ENCODE assay signal across 24 cellular contexts in the genomic region with DNA sequence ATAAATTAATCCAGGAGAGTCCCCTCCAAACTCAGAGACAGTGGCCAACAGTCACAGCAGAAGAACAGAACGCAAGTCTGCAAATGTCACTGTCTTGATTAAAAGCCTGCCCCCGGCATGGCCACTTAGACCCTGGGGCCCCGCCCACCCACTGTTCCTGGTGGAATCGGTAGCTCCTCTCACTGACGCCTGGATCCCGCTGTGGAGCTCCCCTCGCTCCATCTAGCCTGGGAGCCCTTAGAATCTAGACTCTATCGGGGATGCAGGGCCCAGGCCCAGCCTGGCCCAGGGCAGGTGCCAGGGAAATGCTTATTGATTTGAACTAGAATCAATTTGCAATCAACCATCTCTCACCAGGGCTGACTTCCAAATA. TPM values are rescaled to one million over a fixed set of nuclear protein-coding genes. Genes with fewer than 3 reads are reported as not detected.
DNase-seq lines count a peak whose midpoint lies in the region; ATAC-seq and TF ChIP-seq lines count a peak whose summit lies in the region.
"Had no signal": no experiment of that assay in that cellular context is flagged by ENCODE, and none has a peak within 500 bp of the region (broad histone marks: within the 10 kb centered on the region; RNA-seq: fewer than 3 reads in every experiment).

No MANE protein-coding gene starts in this region.

- no peaks in the 10 kb centered on the region for H3K9me3 ChIP-seq in WERI-Rb-1 (ENCODE audit: severe bottlenecking)
- no peaks in the 10 kb centered on the region for H3K9me3 ChIP-seq in neural progenitor cell (ENCODE audit: low read depth)
- no peaks in the 10 kb centered on the region for H3K9me3 ChIP-seq in stomach
- H3K9me3 ChIP-seq: BLaER1 treated with 17β-estradiol and CSF1 and Interleukin-3, amounts not matched to agents 10 nM and 100 nM; SK-N-SH had no signal

- TF ChIP-seq CTCF in WERI-Rb-1 (IDR thresholded peaks at IDR 0.05; ENCODE audit: low read depth, low read length): no peak
- no peak for TF ChIP-seq CTCF in neural progenitor cell (IDR thresholded peaks at IDR 0.05)
- no peak for TF ChIP-seq CTCF in type B pancreatic cell (conservative IDR thresholded peaks at IDR 0.05)
- no peak for TF ChIP-seq CTCF in stomach (IDR thresholded peaks at IDR 0.05)

- intact Hi-C loops in stomach (cut with DNase I; ENCODE audit: low total_unique reads): no loop called here

- H3K27ac ChIP-seq in WERI-Rb-1 (peak overlapping the region; percentile 76), neural progenitor cell (no peak overlapping the region), stomach (no peak overlapping the region)
- H3K27ac ChIP-seq: KMS-11 had no signal

- no peaks in the 10 kb centered on the region for H4K20me1 ChIP-seq in neural progenitor cell (ENCODE audit: low read depth)

- no peaks in the 10 kb centered on the region for H3K36me3 ChIP-seq in WERI-Rb-1
- no peaks in the 10 kb centered on the region for H3K36me3 ChIP-seq in neural progenitor cell
- no peaks in the 10 kb centered on the region for H3K36me3 ChIP-seq in stomach
- H3K36me3 ChIP-seq: BLaER1 treated with 17β-estradiol and CSF1 and Interleukin-3, amounts not matched to agents 10 nM and 100 nM had no signal

- no peak overlapping the region for H3K4me3 Mint-ChIP-seq in neural progenitor cell
- H3K4me3 Mint-ChIP-seq in type B pancreatic cell: no peak overlapping the region
- H3K4me3 Mint-ChIP-seq: CD4-positive, alpha-beta memory T cell had no signal

- TF ChIP-seq EP300 in stomach (IDR thresholded peaks at IDR 0.05): no peak

- H3K4me2 ChIP-seq in neural progenitor cell: no peak overlapping the region
- H3K4me2 ChIP-seq: BLaER1 treated with 17β-estradiol and CSF1 and Interleukin-3, amounts not matched to agents 10 nM and 100 nM; KMS-11; SK-N-SH had no signal

- no peaks in the 10 kb centered on the region for H3K79me2 ChIP-seq in neural progenitor cell (ENCODE audit: low read depth)

- H3K27me3 ChIP-seq in WERI-Rb-1 (ENCODE audit: insufficient read depth, low read depth, severe bottlenecking): no peaks in the 10 kb centered on the region
- no peaks in the 10 kb centered on the region for H3K27me3 ChIP-seq in neural progenitor cell
- H3K27me3 ChIP-seq in stomach: peaks cover 0 to 20% (median 3%) of the 10 kb centered on the region in 3 donors

- no peak for TF ChIP-seq POLR2A in stomach (IDR thresholded peaks at IDR 0.05)

- H3K4me1 Mint-ChIP-seq in neural progenitor cell (peaks cover 13% of the 10 kb centered on the region), type B pancreatic cell (ENCODE audit: unreplicated experiment) (peaks cover 10% of the 10 kb centered on the region)
- H3K4me1 Mint-ChIP-seq: CD4-positive, alpha-beta memory T cell had no signal

- no peaks in the 10 kb centered on the region for H3F3A ChIP-seq in neural progenitor cell (ENCODE audit: low read depth)

- peak; percentile 2 for DNase-seq in activated naive CD4-positive, alpha-beta T cell treated with anti-CD3 and anti-CD28 coated beads, Interleukin-2, amount 50 U/mL, for 16 hours
- DNase-seq in activated naive CD4-positive, alpha-beta T cell treated with Interleukin-2 at 50 U/mL for 16 hours: no peak
- DNase-seq in WERI-Rb-1 (peak; percentile 57), neural progenitor cell (ENCODE audit: low spot score) (no peak), type B pancreatic cell (ENCODE audit: extremely low spot score, unreplicated experiment) (no peak), stomach (no peak)
- DNase-seq: 8988T; CD4-positive, alpha-beta memory T cell; DMS153; GOT3; IMR-90; MV-4-11; NCI-H1694; NCI-H2081; NCI-H2171; NCI-H345; NCI-H524 treated with DMSO at 0.1 percent for 48 hours; SK-N-SH had no signal

- H3K4me3 ChIP-seq in WERI-Rb-1 (ENCODE audit: low read depth, low read length) (no peak overlapping the region), neural progenitor cell (no peak overlapping the region), stomach (no peak overlapping the region)
- H3K4me3 ChIP-seq: BLaER1 treated with 17β-estradiol and CSF1 and Interleukin-3, amounts not matched to agents 10 nM and 100 nM had no signal

- H2AFZ ChIP-seq in neural progenitor cell (replicated peaks): no peak overlapping the region

- H3K36me3 Mint-ChIP-seq in neural progenitor cell (no peaks in the 10 kb centered on the region), type B pancreatic cell (no peaks in the 10 kb centered on the region)
- H3K36me3 Mint-ChIP-seq: CD4-positive, alpha-beta memory T cell had no signal

- H3K9me3 Mint-ChIP-seq in neural progenitor cell (no peaks in the 10 kb centered on the region), type B pancreatic cell (no peaks in the 10 kb centered on the region)
- H3K9me3 Mint-ChIP-seq: CD4-positive, alpha-beta memory T cell had no signal

- no peaks in the 10 kb centered on the region for H3K27me3 Mint-ChIP-seq in neural progenitor cell (ENCODE audit: insufficient read depth, low read depth)
- no peaks in the 10 kb centered on the region for H3K27me3 Mint-ChIP-seq in type B pancreatic cell
- H3K27me3 Mint-ChIP-seq: CD4-positive, alpha-beta memory T cell had no signal

- H3K4me1 ChIP-seq in neural progenitor cell (peaks cover 8% of the 10 kb centered on the region), stomach (no peaks in the 10 kb centered on the region)

- peak overlapping the region; percentile 37 for H3K9ac ChIP-seq in neural progenitor cell
- H3K9ac ChIP-seq: BLaER1 treated with 17β-estradiol and CSF1 and Interleukin-3, amounts not matched to agents 10 nM and 100 nM; KMS-11; SK-N-SH had no signal

- 75 to 92% (median 87%) methylated on average over 7 to 8 of the region's 8 CpGs for WGBS in stomach, 5 donors

- H3K27ac Mint-ChIP-seq in neural progenitor cell (no peak overlapping the region), type B pancreatic cell (peak overlapping the region; percentile 41)
- H3K27ac Mint-ChIP-seq: CD4-positive, alpha-beta memory T cell had no signal

- no peak for ATAC-seq in GM21526 (IDR thresholded peaks at IDR 0.05; ENCODE audit: low FRiP score, unreplicated experiment)
- ATAC-seq: HCT116 had no signal

RNA-seq across cellular contexts. Expression of gene PLEKHG5, which starts 21.4 kb away (rescaled TPM):
- total RNA-seq in neural progenitor cell (ENCODE audit: low replicate concordance) (7.4 and 25.9 TPM in 2 replicates), type B pancreatic cell (ENCODE audit: low replicate concordance) (28.5 and 30.6 TPM in 2 replicates), stomach (10 to 100 TPM in 2 of 5 donors, 1 to 10 TPM in 3; 4.9 to 58.8 (median 9.8) TPM)
- 1 to 10 TPM; 1.4 to 7.2 (median 1.8) TPM for polyA plus RNA-seq in stomach

RNA-seq across cellular contexts. Expression of gene NOL9, which starts 41.4 kb away (rescaled TPM):
- total RNA-seq in neural progenitor cell (ENCODE audit: low replicate concordance) (28.1 and 48.0 TPM in 2 replicates), type B pancreatic cell (ENCODE audit: low replicate concordance) (32.9 and 43.0 TPM in 2 replicates), stomach (100 to 1,000 TPM in 1 of 5 donors, 10 to 100 TPM in 4; 19.7 to 150 (median 42.0) TPM)
- polyA plus RNA-seq in stomach: 1 to 10 TPM; 2.7 to 4.0 (median 2.9) TPM

RNA-seq across cellular contexts. Expression of gene TAS1R1, which starts 42.2 kb away (rescaled TPM):
- total RNA-seq in neural progenitor cell (ENCODE audit: low replicate concordance) (not detected in 2 replicates), type B pancreatic cell (ENCODE audit: low replicate concordance) (not detected in 2 replicates), stomach (not detected)
- polyA plus RNA-seq in stomach: under 1 TPM in 2 of 3 donors, not detected in 1; 0.08 to 0.12 TPM
- total RNA-seq: CD4-positive, alpha-beta memory T cell; G401; IMR-90; RPMI7951 had no signal
- polyA plus RNA-seq: CD4-positive, alpha-beta memory T cell; SK-N-SH had no signal

RNA-seq across cellular contexts. Expression of gene TNFRSF25, which starts 46.9 kb away (rescaled TPM):
- total RNA-seq in neural progenitor cell (ENCODE audit: low replicate concordance) (15.6 and 23.7 TPM in 2 replicates), type B pancreatic cell (ENCODE audit: low replicate concordance) (27.0 and 29.4 TPM in 2 replicates), stomach (100 to 1,000 TPM in 1 of 5 donors, 10 to 100 TPM in 2, 1 to 10 TPM in 2; 6.1 to 215 (median 21.4) TPM)
- 10 to 100 TPM in 1 of 3 donors, 1 to 10 TPM in 2; 2.7 to 41.6 (median 2.9) TPM for polyA plus RNA-seq in stomach

Comparison
In these comparisons a context has a peak if more than half of its experiments do, and no peak if none do; other contexts are left out.
1. DNase-seq: peak in activated naive CD4-positive, alpha-beta T cell treated with anti-CD3 and anti-CD28 coated beads, Interleukin-2, amount 50 U/mL, for 16 hours (single experiment) and WERI-Rb-1 (single experiment); none in activated naive CD4-positive, alpha-beta T cell treated with Interleukin-2 at 50 U/mL for 16 hours (single experiment), neural progenitor cell (single experiment), type B pancreatic cell (single experiment) and stomach (single experiment).